In genomic region chr14:91228112-91229004, GRCh38 we compare ENCODE assay signal across 9 cellular contexts. TPM values are rescaled to one million over a fixed set of nuclear protein-coding genes. Genes with fewer than 3 reads are reported as not detected.
DNase-seq lines count a peak whose midpoint lies in the region; ATAC-seq and TF ChIP-seq lines count a peak whose summit lies in the region.
"Had no signal": no experiment of that assay in that cellular context is flagged by ENCODE, and none has a peak within 500 bp of the region (broad histone marks: within the 10 kb centered on the region; RNA-seq: fewer than 3 reads in every experiment).

No MANE protein-coding gene starts in this region.

- H3K36me3 ChIP-seq in esophagus muscularis mucosa = peaks cover 4 to 73% (median 53%) of the 10 kb centered on the region in 4 donors

- TF ChIP-seq POLR2A in esophagus muscularis mucosa (IDR thresholded peaks at IDR 0.05; ENCODE audit: low read depth) = no peak

- peaks cover 0 to 4% (median 0%) of the 10 kb centered on the region in 4 donors for H3K4me1 ChIP-seq in esophagus muscularis mucosa

- 90% methylated on average over 8 of the region's 14 CpGs for WGBS in esophagus muscularis mucosa

- peaks cover 65% of the 10 kb centered on the region for H3K36me3 Mint-ChIP-seq in activated CD8-positive, alpha-beta T cell treated with anti-CD3 and anti-CD28 coated beads for 36 hours (ENCODE audit: low read depth)

- H3K4me1 Mint-ChIP-seq in activated CD8-positive, alpha-beta T cell treated with anti-CD3 and anti-CD28 coated beads for 36 hours (ENCODE audit: low read depth) = peaks cover 87% of the 10 kb centered on the region

- no peaks in the 10 kb centered on the region for H3K27me3 ChIP-seq in esophagus muscularis mucosa

- H3K4me3 ChIP-seq in esophagus muscularis mucosa = no peak overlapping the region

- CTCF ChIA-PET in activated CD8-positive, alpha-beta T cell treated with anti-CD3 and anti-CD28 coated beads for 36 hours (lab: Charles Lee) = interaction anchor here (1.0 to 5.4 kb wide), 2 partner anchors 15 to 58 kb away, joined by 4 to 58 read pairs; partner anchors contain the start of gene GPR68

- no peak for TF ChIP-seq EP300 in esophagus muscularis mucosa (IDR thresholded peaks at IDR 0.05)

- H3K27ac Mint-ChIP-seq in activated CD8-positive, alpha-beta T cell treated with anti-CD3 and anti-CD28 coated beads for 36 hours = peak overlapping the region; percentile 99

- no peaks in the 10 kb centered on the region for H3K27me3 Mint-ChIP-seq in activated CD8-positive, alpha-beta T cell treated with anti-CD3 and anti-CD28 coated beads for 36 hours

- peaks cover 0 to 12% (median 0%) of the 10 kb centered on the region in 4 donors for H3K9me3 ChIP-seq in esophagus muscularis mucosa

- peak overlapping the region; percentile 68 for H3K4me3 Mint-ChIP-seq in activated CD8-positive, alpha-beta T cell treated with anti-CD3 and anti-CD28 coated beads for 36 hours

- intact Hi-C loops in activated CD8-positive, alpha-beta T cell treated with anti-CD3 and anti-CD28 coated beads for 36 hours (cut with micrococcal nuclease) = loop anchor here (1.0 to 5.0 kb wide), 5 partner anchors 14 to 189 kb away; partner anchors contain the start of gene CCDC88C
- intact Hi-C loops in esophagus muscularis mucosa (cut with DNase I) = no loop called here

- peak; percentile 88 for ATAC-seq in HG03432 (IDR thresholded peaks at IDR 0.05; ENCODE audit: unreplicated experiment)
- ATAC-seq in activated CD8-positive, alpha-beta T cell treated with anti-CD3 and anti-CD28 coated beads for 36 hours = peak; percentile 84

- no peak for TF ChIP-seq CTCF in activated CD8-positive, alpha-beta T cell treated with anti-CD3 and anti-CD28 coated beads for 36 hours (IDR thresholded peaks at IDR 0.05)
- no peak for TF ChIP-seq CTCF in esophagus muscularis mucosa (IDR thresholded peaks at IDR 0.05)

- POLR2A ChIA-PET in activated CD8-positive, alpha-beta T cell treated with anti-CD3 and anti-CD28 coated beads for 36 hours (lab: Charles Lee) = interaction anchor here (0.8 to 5.5 kb wide), 23 partner anchors 8 to 163 kb away, joined by 3 to 274 read pairs (median 4); partner anchors contain the start of gene GPR68

- peaks cover 13% of the 10 kb centered on the region for H3K9me3 Mint-ChIP-seq in activated CD8-positive, alpha-beta T cell treated with anti-CD3 and anti-CD28 coated beads for 36 hours

- H3K27ac ChIP-seq in esophagus muscularis mucosa (replicated peaks in 1 of 4) = no peak overlapping the region
- H3K27ac ChIP-seq: 22Rv1 had no signal

- DNase-seq in NK-92 treated with Interleukin-12 subunit alpha and Interleukin-12 subunit beta, amount 100 ng/mL, for 24 hours (lab: John Stamatoyannopoulos, UW) = peak; percentile 89
- DNase-seq in NK-92 (lab: John Stamatoyannopoulos, UW; ENCODE audit: unreplicated experiment) (no peak), fibroblast of gingiva (ENCODE audit: low read depth) (peak; percentile 31), esophagus muscularis mucosa (ENCODE audit: extremely low spot score) (no peak), KG1 (lab: John Stamatoyannopoulos, UW) (no peak)
- DNase-seq in activated CD8-positive, alpha-beta T cell treated with anti-CD3 and anti-CD28 coated beads for 36 hours = peak; percentile 96
- peak; percentile 71 for DNase-seq in stimulated activated CD8-positive, alpha-beta memory T cell treated with anti-CD3 and anti-CD28 coated beads, Interleukin-12 subunit alpha, Interleukin-12 subunit beta, amount 100 ng/mL, for 4 hours (ENCODE audit: low read depth)

RNA-seq across cellular contexts. Expression of gene GPR68, which starts 16.1 kb away (rescaled TPM):
- total RNA-seq in activated CD8-positive, alpha-beta T cell treated with anti-CD3 and anti-CD28 coated beads for 36 hours = 10 to 100 TPM; 11.9 to 14.0 TPM
- 1 to 10 TPM; 1.3 to 9.1 (median 5.4) TPM for total RNA-seq in esophagus muscularis mucosa

Comparison
In these comparisons a context has a peak if more than half of its experiments do, and no peak if none do; other contexts are left out.
1. DNase-seq: peak in NK-92 treated with Interleukin-12 subunit alpha and Interleukin-12 subunit beta, amount 100 ng/mL, for 24 hours (single experiment), activated CD8-positive, alpha-beta T cell treated with anti-CD3 and anti-CD28 coated beads for 36 hours (single experiment), fibroblast of gingiva (single experiment) and stimulated activated CD8-positive, alpha-beta memory T cell treated with anti-CD3 and anti-CD28 coated beads, Interleukin-12 subunit alpha, Interleukin-12 subunit beta, amount 100 ng/mL, for 4 hours (single experiment); none in NK-92 (single experiment), esophagus muscularis mucosa (single experiment) and KG1 (single experiment).